13 cellular contexts compared by ENCODE assay signal in genomic region chr10:74598891-74599566, GRCh38.
A peak's percentile ranks its signal among the peaks of the same experiment; 100 is the strongest.
DNase-seq lines count a peak whose midpoint lies in the region; ATAC-seq and TF ChIP-seq lines count a peak whose summit lies in the region.
"Had no signal": no experiment of that assay in that cellular context is flagged by ENCODE, and none has a peak within 500 bp of the region (broad histone marks: within the 10 kb centered on the region; RNA-seq: fewer than 3 reads in every experiment).

No MANE protein-coding gene starts in this region.

- no peak overlapping the region for H3K27ac Mint-ChIP-seq in activated CD4-positive, alpha-beta T cell treated with anti-CD3 and anti-CD28 coated beads, Interleukin-2, amount 10 ng/mL, durations not matched to agents 24 days and 14 days
- H3K27ac Mint-ChIP-seq in type B pancreatic cell = no peak overlapping the region
- H3K27ac Mint-ChIP-seq: activated T-cell treated with anti-CD3 and anti-CD28 coated beads, Interleukin-2, amount 50 U/mL, for 24 hours had no signal

- no peak overlapping the region for H3K4me3 Mint-ChIP-seq in activated CD4-positive, alpha-beta T cell treated with anti-CD3 and anti-CD28 coated beads, Interleukin-2, amount 10 ng/mL, durations not matched to agents 24 days and 14 days
- no peak overlapping the region for H3K4me3 Mint-ChIP-seq in type B pancreatic cell
- H3K4me3 Mint-ChIP-seq: activated T-cell treated with anti-CD3 and anti-CD28 coated beads, Interleukin-2, amount 50 U/mL, for 24 hours had no signal

- no peak for DNase-seq in sigmoid colon
- DNase-seq in activated CD8-positive, alpha-beta memory T cell treated with anti-CD3 and anti-CD28 coated beads, Interleukin-2, amount 50 U/mL, for 4 hours = no peak
- DNase-seq in activated CD4-positive, alpha-beta T cell treated with anti-CD3 and anti-CD28 coated beads, Interleukin-2, amount 10 ng/mL, durations not matched to agents 24 days and 14 days = no peak
- no peak for DNase-seq in A172 (ENCODE audit: low spot score)
- no peak for DNase-seq in type B pancreatic cell (ENCODE audit: extremely low spot score, unreplicated experiment)
- DNase-seq: activated T-cell treated with anti-CD3 and anti-CD28 coated beads, Interleukin-2, amount 50 U/mL, for 24 hours; DMS79; effector CD8-positive, alpha-beta T cell; midbrain; stimulated activated CD4-positive, alpha-beta T cell treated with anti-CD3 and anti-CD28 coated beads, Interleukin-4, amount 100 ng/mL, for 24 hours had no signal

- peak overlapping the region; percentile 15 to 46 (median 25) for H3K27ac ChIP-seq in sigmoid colon

- H3K9me3 Mint-ChIP-seq in activated CD4-positive, alpha-beta T cell treated with anti-CD3 and anti-CD28 coated beads, Interleukin-2, amount 10 ng/mL, durations not matched to agents 24 days and 14 days = peaks cover 9% of the 10 kb centered on the region
- H3K9me3 Mint-ChIP-seq in type B pancreatic cell = peaks cover 6% of the 10 kb centered on the region
- H3K9me3 Mint-ChIP-seq: activated T-cell treated with anti-CD3 and anti-CD28 coated beads, Interleukin-2, amount 50 U/mL, for 24 hours had no signal

- ATAC-seq in GM18861 (IDR thresholded peaks at IDR 0.05; ENCODE audit: unreplicated experiment) = peak; percentile 56
- peak; percentile 63 for ATAC-seq in HG02943 (IDR thresholded peaks at IDR 0.05; ENCODE audit: low read depth, unreplicated experiment)

- H3K36me3 ChIP-seq in endocrine pancreas (ENCODE audit: control insufficient read depth, insufficient read depth, low read length) = no peaks in the 10 kb centered on the region
- H3K36me3 ChIP-seq in sigmoid colon = no peaks in the 10 kb centered on the region

- H3K4me1 Mint-ChIP-seq in activated CD4-positive, alpha-beta T cell treated with anti-CD3 and anti-CD28 coated beads, Interleukin-2, amount 10 ng/mL, durations not matched to agents 24 days and 14 days = peaks cover 12% of the 10 kb centered on the region
- no peaks in the 10 kb centered on the region for H3K4me1 Mint-ChIP-seq in type B pancreatic cell (ENCODE audit: unreplicated experiment)

- WGBS in sigmoid colon, 2 donors = 87 to 91% methylated on average over 5 of the region's 5 CpGs

- H3K9me3 ChIP-seq in endocrine pancreas (ENCODE audit: control insufficient read depth, low read length) = no peaks in the 10 kb centered on the region
- no peaks in the 10 kb centered on the region for H3K9me3 ChIP-seq in sigmoid colon

- TF ChIP-seq CTCF in sigmoid colon (IDR thresholded peaks at IDR 0.05) = no peak
- TF ChIP-seq CTCF in type B pancreatic cell (conservative IDR thresholded peaks at IDR 0.05) = no peak

- no peak for TF ChIP-seq POLR2A in sigmoid colon (IDR thresholded peaks at IDR 0.05)

- H3K27me3 ChIP-seq in endocrine pancreas (ENCODE audit: control insufficient read depth, insufficient read depth, low read length) = no peaks in the 10 kb centered on the region
- H3K27me3 ChIP-seq in sigmoid colon = no peaks in the 10 kb centered on the region

- H3K4me3 ChIP-seq in endocrine pancreas (ENCODE audit: control insufficient read depth, insufficient read depth, low read length) (peak overlapping the region; percentile 47), sigmoid colon (peak overlapping the region in 2 of 4 donors; percentile 0 to 6)

- H3K9ac ChIP-seq in endocrine pancreas (ENCODE audit: control insufficient read depth, insufficient read depth, low read length) = no peak overlapping the region

- peaks cover 15% of the 10 kb centered on the region for H3K36me3 Mint-ChIP-seq in activated CD4-positive, alpha-beta T cell treated with anti-CD3 and anti-CD28 coated beads, Interleukin-2, amount 10 ng/mL, durations not matched to agents 24 days and 14 days (ENCODE audit: low read depth)
- H3K36me3 Mint-ChIP-seq in type B pancreatic cell = peaks cover 8% of the 10 kb centered on the region

- TF ChIP-seq EP300 in sigmoid colon (IDR thresholded peaks at IDR 0.05) = no peak

- no peaks in the 10 kb centered on the region for H3K27me3 Mint-ChIP-seq in activated CD4-positive, alpha-beta T cell treated with anti-CD3 and anti-CD28 coated beads, Interleukin-2, amount 10 ng/mL, durations not matched to agents 24 days and 14 days
- H3K27me3 Mint-ChIP-seq in type B pancreatic cell = no peaks in the 10 kb centered on the region
- H3K27me3 Mint-ChIP-seq: activated T-cell treated with anti-CD3 and anti-CD28 coated beads, Interleukin-2, amount 50 U/mL, for 24 hours had no signal

- peaks cover 13% of the 10 kb centered on the region for H3K4me1 ChIP-seq in endocrine pancreas (ENCODE audit: control insufficient read depth, insufficient read depth, low read length)
- peaks cover 0 to 10% (median under 1%) of the 10 kb centered on the region in 4 donors for H3K4me1 ChIP-seq in sigmoid colon

- intact Hi-C loops in sigmoid colon (cut with DNase I) = no loop called here
- intact Hi-C loops in activated CD4-positive, alpha-beta T cell treated with anti-CD3 and anti-CD28 coated beads, Interleukin-2, amount 10 ng/mL, durations not matched to agents 24 days and 14 days (cut with micrococcal nuclease) = loop anchor here (2.0 kb wide), 1 partner anchor 14 kb away; no protein-coding TSS in a partner anchor
